8 cellular contexts compared by ENCODE assay signal in the genomic region with DNA sequence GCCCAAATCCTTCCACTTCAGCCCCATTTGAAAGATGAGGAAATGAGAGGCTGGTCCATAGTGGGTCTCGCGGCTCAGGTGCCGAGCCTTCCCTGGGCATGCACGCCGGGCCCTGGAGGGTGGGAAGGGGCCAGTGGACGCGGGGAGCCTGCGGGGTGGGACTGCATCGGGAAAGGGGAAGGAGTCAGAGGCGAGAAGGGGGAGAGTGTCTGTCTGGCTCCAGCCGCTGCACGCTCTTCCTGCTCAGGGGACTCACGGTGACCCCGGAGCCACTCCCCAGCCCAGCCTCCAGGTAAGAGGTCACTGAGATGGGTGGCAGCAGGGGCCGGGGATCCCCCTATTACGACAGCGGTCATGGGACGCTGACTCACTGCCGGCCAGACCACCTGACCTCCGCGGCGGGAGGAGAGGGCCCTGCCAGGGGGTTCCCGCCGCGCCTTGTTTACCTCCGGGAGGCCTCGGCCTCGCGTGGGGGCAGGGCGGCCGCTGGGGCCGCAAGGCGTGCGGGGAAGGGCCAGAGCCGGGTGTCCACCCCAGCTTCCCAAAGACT. TPM values are rescaled to one million over a fixed set of nuclear protein-coding genes. Genes with fewer than 3 reads are reported as not detected.
DNase-seq lines count a peak whose midpoint lies in the region; ATAC-seq and TF ChIP-seq lines count a peak whose summit lies in the region.

No MANE protein-coding gene starts in this region.

- peaks cover 50% of the 10 kb centered on the region for H3K4me1 Mint-ChIP-seq in activated CD4-positive, alpha-beta memory T cell treated with anti-CD3 and anti-CD28 coated beads, Interleukin-2, amount 10 ng/mL, durations not matched to agents 7 days and 5 days

- DNase-seq in NCI-H2196 treated with DMSO at 0.1 percent for 48 hours (lab: John Stamatoyannopoulos, UW; ENCODE audit: unreplicated experiment) (peak; percentile 90), dorsolateral prefrontal cortex (peak; percentile 85 to 95 (median 91)), lower lobe of right lung (peak; percentile 97)
- peak; percentile 90 for DNase-seq in activated CD4-positive, alpha-beta memory T cell treated with anti-CD3 and anti-CD28 coated beads, Interleukin-2, amount 10 ng/mL, durations not matched to agents 7 days and 5 days
- peak; percentile 64 to 80 (median 68) for DNase-seq in stimulated activated CD4-positive, alpha-beta T cell treated with anti-CD3 and anti-CD28 coated beads, TNF-alpha, amount 100 ng/mL, for 1 hour (ENCODE audit: low read depth in 3 of 3, low spot score in 1 of 3)

- peak overlapping the region; percentile 96 for H3K27ac ChIP-seq in 22Rv1
- H3K27ac ChIP-seq in dorsolateral prefrontal cortex, result peak overlapping the region; percentile 94 to 100 (median 99)
- H3K27ac ChIP-seq in lower lobe of right lung, result peak overlapping the region; percentile 100

- no peaks in the 10 kb centered on the region for H3K27me3 Mint-ChIP-seq in activated CD4-positive, alpha-beta memory T cell treated with anti-CD3 and anti-CD28 coated beads, Interleukin-2, amount 10 ng/mL, durations not matched to agents 7 days and 5 days

- no peaks in the 10 kb centered on the region for H3K9me3 Mint-ChIP-seq in activated CD4-positive, alpha-beta memory T cell treated with anti-CD3 and anti-CD28 coated beads, Interleukin-2, amount 10 ng/mL, durations not matched to agents 7 days and 5 days

- peaks cover 60% of the 10 kb centered on the region for H3K4me1 ChIP-seq in lower lobe of right lung

- peaks cover 30% of the 10 kb centered on the region for H3K36me3 Mint-ChIP-seq in activated CD4-positive, alpha-beta memory T cell treated with anti-CD3 and anti-CD28 coated beads, Interleukin-2, amount 10 ng/mL, durations not matched to agents 7 days and 5 days (ENCODE audit: low read depth)

- H3K36me3 ChIP-seq in lower lobe of right lung, result peaks cover 19% of the 10 kb centered on the region

- H3K27ac Mint-ChIP-seq in activated CD4-positive, alpha-beta memory T cell treated with anti-CD3 and anti-CD28 coated beads, Interleukin-2, amount 10 ng/mL, durations not matched to agents 7 days and 5 days, result peak overlapping the region; percentile 63

- peak; percentile 53 for ATAC-seq in GM18505 (IDR thresholded peaks at IDR 0.05; ENCODE audit: unreplicated experiment)
- ATAC-seq in HG02938 (IDR thresholded peaks at IDR 0.05; ENCODE audit: unreplicated experiment), result peak; percentile 50
- ATAC-seq in lower lobe of right lung, result peak; percentile 79 to 85

- no peaks in the 10 kb centered on the region for H3K9me3 ChIP-seq in lower lobe of right lung

- POLR2A ChIA-PET in activated CD4-positive, alpha-beta memory T cell treated with anti-CD3 and anti-CD28 coated beads, Interleukin-2, amount 10 ng/mL, durations not matched to agents 7 days and 5 days (lab: Charles Lee), result interaction anchor here (0.7 to 2.6 kb wide), 6 partner anchors 8 to 196 kb away, joined by 3 to 21 read pairs (median 6); partner anchors contain the start of gene HNRNPH1

- H3K4me3 Mint-ChIP-seq in activated CD4-positive, alpha-beta memory T cell treated with anti-CD3 and anti-CD28 coated beads, Interleukin-2, amount 10 ng/mL, durations not matched to agents 7 days and 5 days, result peak overlapping the region; percentile 65

- TF ChIP-seq CTCF in 22Rv1 (IDR thresholded peaks at IDR 0.05) (no peak), dorsolateral prefrontal cortex (IDR thresholded peaks at IDR 0.05 in 54 of 56, conservative IDR thresholded peaks at IDR 0.05 in 2 of 56; ENCODE audit: low read depth in 1 of 56, partially characterized antibody in 56 of 56) (peak in 14 of 56 donors; percentile 6 to 48 (median 18)), lower lobe of right lung (IDR thresholded peaks at IDR 0.05) (no peak)

- no peaks in the 10 kb centered on the region for H3K27me3 ChIP-seq in dorsolateral prefrontal cortex
- H3K27me3 ChIP-seq in lower lobe of right lung (ENCODE audit: low read depth), result no peaks in the 10 kb centered on the region

- peak overlapping the region; percentile 43 to 100 (median 98) for H3K4me3 ChIP-seq in dorsolateral prefrontal cortex
- peak overlapping the region; percentile 97 for H3K4me3 ChIP-seq in lower lobe of right lung

- CTCF ChIA-PET in activated CD4-positive, alpha-beta memory T cell treated with anti-CD3 and anti-CD28 coated beads, Interleukin-2, amount 10 ng/mL, durations not matched to agents 7 days and 5 days (lab: Charles Lee), result interaction anchor here (1.2 to 1.4 kb wide), 2 partner anchors 17 kb away, joined by 3 to 5 read pairs; no protein-coding TSS in a partner anchor

- peak; percentile 61 for TF ChIP-seq POLR2A in GM18505 (IDR thresholded peaks at IDR 0.05; ENCODE audit: borderline replicate concordance, extremely low read depth, insufficient read depth, insufficient read length)

- intact Hi-C loops in dorsolateral prefrontal cortex (cut with DNase I) (loop anchor here in 1 of 2 donors (1.0 kb wide), 1 partner anchor 12 kb away; no protein-coding TSS in a partner anchor), lower lobe of right lung (cut with DNase I) (no loop called here)

RNA-seq across cellular contexts. Expression of gene SQSTM1, which starts 1.9 kb away (rescaled TPM):
- total RNA-seq in activated CD4-positive, alpha-beta memory T cell treated with anti-CD3 and anti-CD28 coated beads, Interleukin-2, amount 10 ng/mL, durations not matched to agents 7 days and 5 days, result 100 to 1,000 TPM; 178 to 183 TPM
- total RNA-seq in dorsolateral prefrontal cortex (100 to 1,000 TPM; 241 to 437 (median 288) TPM), lower lobe of right lung (450 TPM)

RNA-seq across cellular contexts. Expression of gene MGAT4B, which starts 12.2 kb away (rescaled TPM):
- total RNA-seq in activated CD4-positive, alpha-beta memory T cell treated with anti-CD3 and anti-CD28 coated beads, Interleukin-2, amount 10 ng/mL, durations not matched to agents 7 days and 5 days, result 10 to 100 TPM; 94.8 to 95.7 TPM
- 100 to 1,000 TPM in 3 of 120 experiments, 10 to 100 TPM in 117; 46.9 to 108 (median 65.7) TPM for total RNA-seq in dorsolateral prefrontal cortex
- total RNA-seq in lower lobe of right lung, result 105 TPM

RNA-seq across cellular contexts. Expression of gene LTC4S, which starts 25.0 kb away (rescaled TPM):
- total RNA-seq in activated CD4-positive, alpha-beta memory T cell treated with anti-CD3 and anti-CD28 coated beads, Interleukin-2, amount 10 ng/mL, durations not matched to agents 7 days and 5 days, result 1 to 10 TPM; 2.1 to 3.3 TPM
- total RNA-seq in dorsolateral prefrontal cortex (10 to 100 TPM in 42 of 120 experiments, 1 to 10 TPM in 78; 3.6 to 17.8 (median 8.8) TPM), lower lobe of right lung (20.1 TPM)

RNA-seq across cellular contexts. Expression of gene MRNIP, which starts 39.8 kb away (rescaled TPM):
- 10 to 100 TPM; 17.0 to 19.5 TPM for total RNA-seq in activated CD4-positive, alpha-beta memory T cell treated with anti-CD3 and anti-CD28 coated beads, Interleukin-2, amount 10 ng/mL, durations not matched to agents 7 days and 5 days
- 100 to 1,000 TPM in 5 of 120 experiments, 10 to 100 TPM in 115; 44.7 to 119 (median 74.4) TPM for total RNA-seq in dorsolateral prefrontal cortex
- 25.0 TPM for total RNA-seq in lower lobe of right lung

Comparison
In these comparisons a context has a peak if more than half of its experiments do, and no peak if none do; other contexts are left out.
1. Peak in every context shown above with its lines: DNase-seq, ATAC-seq, H3K4me3 ChIP-seq and H3K27ac ChIP-seq.